8 cellular contexts compared by ENCODE assay signal in genomic region chr10:73772280-73773151, GRCh38. TPM values are rescaled to one million over a fixed set of nuclear protein-coding genes. Genes with fewer than 3 reads are reported as not detected.
DNase-seq lines count a peak whose midpoint lies in the region; ATAC-seq and TF ChIP-seq lines count a peak whose summit lies in the region.

No MANE protein-coding gene starts in this region.

- peak overlapping the region; percentile 73 to 92 for H3K4me3 ChIP-seq in testis

- intact Hi-C loops in testis (cut with DNase I; ENCODE audit: low total_unique reads), result no loop called here

- TF ChIP-seq POLR2A in testis (IDR thresholded peaks at IDR 0.05), result peak; percentile 42

- DNase-seq in DMS53 treated with DMSO at 0.1 percent for 48 hours (lab: John Stamatoyannopoulos, UW; ENCODE audit: unreplicated experiment) (peak; percentile 83), HT1080 (ENCODE audit: low read depth) (peak; percentile 78), SK-N-DZ (ENCODE audit: low spot score) (peak; percentile 75), globus pallidus (ENCODE audit: low spot score) (peak; percentile 86), omental fat pad (ENCODE audit: low spot score) (peak; percentile 38), testis (peak; percentile 80)
- peak; percentile 74 for DNase-seq in activated naive CD4-positive, alpha-beta T cell treated with anti-CD3 and anti-CD28 coated beads, Interleukin-2, amount 50 U/mL, for 16 hours

- H3K27ac ChIP-seq in testis, result peak overlapping the region; percentile 95 to 96

- no peak for TF ChIP-seq CTCF in omental fat pad (IDR thresholded peaks at IDR 0.05)
- TF ChIP-seq CTCF in testis (IDR thresholded peaks at IDR 0.05), result peak in 1 of 3 experiments; percentile 17

- WGBS in testis, 2 donors, result 0 to 2% methylated on average over 11 to 88 of the region's 101 CpGs

- no peaks in the 10 kb centered on the region for H3K36me3 ChIP-seq in testis (ENCODE audit: low read depth, missing control alignments)

- H3K9me3 ChIP-seq in testis, result no peaks in the 10 kb centered on the region

- ATAC-seq in GM21360 (IDR thresholded peaks at IDR 0.05; ENCODE audit: unreplicated experiment), result peak; percentile 52
- ATAC-seq in omental fat pad (ENCODE audit: low FRiP score), result peak; percentile 80

- peaks cover 22% of the 10 kb centered on the region for H3K4me1 ChIP-seq in testis

- H3K27me3 ChIP-seq in testis, result no peaks in the 10 kb centered on the region

RNA-seq across cellular contexts. Expression of gene CHCHD1, which starts 9.3 kb away (rescaled TPM):
- total RNA-seq in HT1080 (2014; rRNA removed; shearing (Covaris generic)), result 89.6 and 110 TPM in 2 replicates
- polyA plus RNA-seq in HT1080 (2015; cell fraction: cytosol; rRNA removed), result 51.6 and 59.5 TPM in 2 replicates
- polyA plus RNA-seq in HT1080 (2015; cell fraction: nucleus; rRNA removed), result 25.3 and 31.6 TPM in 2 replicates
- 84.2 and 89.9 TPM in 2 replicates for polyA plus RNA-seq in SK-N-DZ (2014; cell fraction: cytosol; rRNA removed)
- polyA plus RNA-seq in SK-N-DZ (2014; cell fraction: nucleus; rRNA removed), result 63.6 and 77.6 TPM in 2 replicates
- total RNA-seq in omental fat pad, result 10 to 100 TPM; 20.5 to 29.1 (median 25.0) TPM
- total RNA-seq in testis, result 10 to 100 TPM; 27.9 to 31.3 TPM
- 37.4 TPM for polyA plus RNA-seq in testis (ENCODE audit: insufficient read depth, low read depth, low replicate concordance)

RNA-seq across cellular contexts. Expression of gene ZSWIM8, which starts 12.9 kb away (rescaled TPM):
- total RNA-seq in HT1080 (2014; rRNA removed; shearing (Covaris generic)), result 51.0 and 51.9 TPM in 2 replicates
- polyA plus RNA-seq in HT1080 (2015; cell fraction: cytosol; rRNA removed), result 20.3 and 29.9 TPM in 2 replicates
- polyA plus RNA-seq in HT1080 (2015; cell fraction: nucleus; rRNA removed), result 185 and 210 TPM in 2 replicates
- polyA plus RNA-seq in SK-N-DZ (2014; cell fraction: cytosol; rRNA removed), result 21.0 and 28.0 TPM in 2 replicates
- polyA plus RNA-seq in SK-N-DZ (2014; cell fraction: nucleus; rRNA removed), result 96.2 and 138 TPM in 2 replicates
- total RNA-seq in omental fat pad, result 100 to 1,000 TPM in 1 of 4 donors, 10 to 100 TPM in 3; 63.2 to 128 (median 79.3) TPM
- 100 to 1,000 TPM; 192 to 289 TPM for total RNA-seq in testis
- polyA plus RNA-seq in testis (ENCODE audit: insufficient read depth, low read depth, low replicate concordance), result 204 TPM

RNA-seq across cellular contexts. Expression of gene SEC24C, which starts 28.3 kb away (rescaled TPM):
- 100 and 116 TPM in 2 replicates for total RNA-seq in HT1080 (2014; rRNA removed; shearing (Covaris generic))
- polyA plus RNA-seq in HT1080 (2015; cell fraction: cytosol; rRNA removed), result 62.7 and 71.2 TPM in 2 replicates
- polyA plus RNA-seq in HT1080 (2015; cell fraction: nucleus; rRNA removed), result 155 and 171 TPM in 2 replicates
- polyA plus RNA-seq in SK-N-DZ (2014; cell fraction: cytosol; rRNA removed), result 42.0 and 45.4 TPM in 2 replicates
- polyA plus RNA-seq in SK-N-DZ (2014; cell fraction: nucleus; rRNA removed), result 60.6 and 84.9 TPM in 2 replicates
- total RNA-seq in omental fat pad, result 10 to 100 TPM; 45.1 to 53.7 (median 47.5) TPM
- 10 to 100 TPM; 77.8 to 82.0 TPM for total RNA-seq in testis
- polyA plus RNA-seq in testis (ENCODE audit: insufficient read depth, low read depth, low replicate concordance), result 92.4 TPM

RNA-seq across cellular contexts. Expression of gene NDST2, which starts 38.9 kb away (rescaled TPM):
- total RNA-seq in HT1080 (2014; rRNA removed; shearing (Covaris generic)), result 23.1 and 28.7 TPM in 2 replicates
- 22.9 and 26.3 TPM in 2 replicates for polyA plus RNA-seq in HT1080 (2015; cell fraction: cytosol; rRNA removed)
- polyA plus RNA-seq in HT1080 (2015; cell fraction: nucleus; rRNA removed), result 42.3 and 43.3 TPM in 2 replicates
- polyA plus RNA-seq in SK-N-DZ (2014; cell fraction: cytosol; rRNA removed), result 21.1 and 22.4 TPM in 2 replicates
- polyA plus RNA-seq in SK-N-DZ (2014; cell fraction: nucleus; rRNA removed), result 34.4 and 36.5 TPM in 2 replicates
- 10 to 100 TPM; 21.4 to 66.2 (median 35.7) TPM for total RNA-seq in omental fat pad
- total RNA-seq in testis, result 10 to 100 TPM; 46.7 to 60.9 TPM
- polyA plus RNA-seq in testis (ENCODE audit: insufficient read depth, low read depth, low replicate concordance), result 37.2 TPM

Comparison
In these comparisons a context has a peak if more than half of its experiments do, and no peak if none do; other contexts are left out.
1. Peak in every context shown above with its lines: DNase-seq, ATAC-seq, H3K4me3 ChIP-seq and H3K27ac ChIP-seq.